ENCODE assay signal across 8 cellular contexts in the genomic region with DNA sequence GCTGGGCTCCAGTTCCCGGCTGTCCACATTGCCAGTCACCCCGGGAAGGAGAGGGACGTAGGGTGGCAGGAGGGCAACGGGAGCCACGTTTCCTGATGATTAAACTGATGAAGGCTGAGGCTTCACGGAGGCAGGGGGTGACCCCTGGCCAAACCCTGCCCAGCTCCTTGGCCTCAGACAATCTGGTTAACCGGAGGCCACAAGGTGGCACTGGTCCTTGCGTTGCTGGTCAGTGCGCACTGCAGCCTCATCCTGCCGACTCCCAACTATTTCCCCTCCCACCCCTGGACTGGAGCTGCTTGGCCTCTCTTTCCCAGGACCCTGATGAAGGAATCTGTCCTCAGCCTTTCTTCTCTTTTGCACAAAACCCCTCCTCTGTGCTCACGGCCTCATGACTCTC.
DNase-seq lines count a peak whose midpoint lies in the region; ATAC-seq and TF ChIP-seq lines count a peak whose summit lies in the region.

No MANE protein-coding gene starts in this region.

- H3K27ac Mint-ChIP-seq in progenitor cell of endocrine pancreas: no peak overlapping the region

- in situ Hi-C loops in SK-MEL-5 (cut with HindIII; ENCODE audit: low pct_unique_long_range_greater_than_20kb, low sequenced_read_pairs): no loop called here

- no peak overlapping the region for H3K4me3 Mint-ChIP-seq in progenitor cell of endocrine pancreas (ENCODE audit: low read depth)

- TF ChIP-seq CTCF in foreskin keratinocyte (conservative IDR thresholded peaks at IDR 0.05) (peak; percentile 15), progenitor cell of endocrine pancreas (IDR thresholded peaks at IDR 0.05; ENCODE audit: unreplicated experiment) (peak; percentile 68)

- DNase-seq in EL (peak; percentile 38), SK-MEL-5 (ENCODE audit: low read depth, low spot score) (peak; percentile 69), foreskin keratinocyte (no peak), progenitor cell of endocrine pancreas (ENCODE audit: low spot score, unreplicated experiment) (peak; percentile 29), NCI-H1105 treated with DMSO at 0.1 percent for 48 hours (lab: John Stamatoyannopoulos, UW) (no peak), cortex of kidney (lab: John Stamatoyannopoulos, UW) (no peak)
- no peak for DNase-seq in effector CD8-positive, alpha-beta T cell (lab: John Stamatoyannopoulos, UW)

- no peak overlapping the region for H3K27ac ChIP-seq in foreskin keratinocyte

- ATAC-seq in foreskin keratinocyte (no peak), HG02571 (IDR thresholded peaks at IDR 0.05; ENCODE audit: unreplicated experiment) (no peak)

- H3K27me3 ChIP-seq in foreskin keratinocyte: peaks cover 64% of the 10 kb centered on the region

- H3K4me1 Mint-ChIP-seq in progenitor cell of endocrine pancreas (ENCODE audit: low read depth): no peaks in the 10 kb centered on the region

- no peaks in the 10 kb centered on the region for H3K9me3 Mint-ChIP-seq in progenitor cell of endocrine pancreas (ENCODE audit: low read depth)

- no peaks in the 10 kb centered on the region for H3K4me1 ChIP-seq in foreskin keratinocyte

- H3K36me3 Mint-ChIP-seq in progenitor cell of endocrine pancreas (ENCODE audit: insufficient read depth): no peaks in the 10 kb centered on the region

- peaks cover 66% of the 10 kb centered on the region for H3K27me3 Mint-ChIP-seq in progenitor cell of endocrine pancreas

Comparison
In these comparisons a context has a peak if more than half of its experiments do, and no peak if none do; other contexts are left out.
1. DNase-seq: peak in EL (single experiment), SK-MEL-5 (single experiment) and progenitor cell of endocrine pancreas (single experiment); none in foreskin keratinocyte (0 of 2), NCI-H1105 treated with DMSO at 0.1 percent for 48 hours (single experiment), cortex of kidney (single experiment) and effector CD8-positive, alpha-beta T cell (single experiment).